In genomic region chr11:126500981-126501380, GRCh38 we compare ENCODE assay signal across 19 cellular contexts.
DNase-seq lines count a peak whose midpoint lies in the region; ATAC-seq and TF ChIP-seq lines count a peak whose summit lies in the region.
"Had no signal": no experiment of that assay in that cellular context is flagged by ENCODE, and none has a peak within 500 bp of the region (broad histone marks: within the 10 kb centered on the region; RNA-seq: fewer than 3 reads in every experiment).

No MANE protein-coding gene starts in this region.

- no peak for ATAC-seq in GM19463 (IDR thresholded peaks at IDR 0.05; ENCODE audit: unreplicated experiment)
- ATAC-seq: A549, HepG2 had no signal

- H3K14ac ChIP-seq in neuronal stem cell (ENCODE audit: low read length): no peak overlapping the region

- WGBS in mesendoderm (ENCODE audit: extremely low coverage, insufficient coverage, low lambda C conversion rate): no CpG with 5 or more reads among the region's 10 CpGs
- WGBS in neuronal stem cell (ENCODE audit: extremely low coverage in 2 of 2, insufficient read length in 2 of 2, insufficient replicate concordance in 1 of 2), 2 donors: no CpG with 5 or more reads among the region's 10 CpGs
- 64 to 69% (median 68%) methylated on average over 9 to 10 of the region's 10 CpGs for WGBS in adrenal gland, 4 donors

- intact Hi-C loops in CD14-positive monocyte (cut with micrococcal nuclease): no loop called here
- intact Hi-C loops in adrenal gland (cut with DNase I): no loop called here

- H3K4me3 ChIP-seq in mesendoderm (ENCODE audit: low read length) (no peak overlapping the region), neuronal stem cell (ENCODE audit: low read length in 2 of 2) (no peak overlapping the region), adrenal gland (no peak overlapping the region), brain microvascular endothelial cell (ENCODE audit: low read depth, low read length) (no peak overlapping the region)
- H3K4me3 ChIP-seq: A549 had no signal

- no peak overlapping the region for H3K4me3 Mint-ChIP-seq in CD14-positive monocyte
- H3K4me3 Mint-ChIP-seq: CD4-positive, alpha-beta memory T cell; IgD-negative memory B cell had no signal

- H3K79me1 ChIP-seq in mesendoderm (ENCODE audit: low read length) (no peaks in the 10 kb centered on the region), neuronal stem cell (ENCODE audit: low read depth, low read length) (no peaks in the 10 kb centered on the region)

- no peak for TF ChIP-seq CTCF in CD14-positive monocyte (IDR thresholded peaks at IDR 0.05)
- no peak for TF ChIP-seq CTCF in adrenal gland (IDR thresholded peaks at IDR 0.05)
- no peak for TF ChIP-seq CTCF in brain microvascular endothelial cell (IDR thresholded peaks at IDR 0.05; ENCODE audit: low read depth, low read length, missing control alignments)

- no peak overlapping the region for H3K4me2 ChIP-seq in mesendoderm (ENCODE audit: low read length)
- H3K4me2 ChIP-seq in neuronal stem cell (ENCODE audit: insufficient read depth, low read length, poor library complexity, severe bottlenecking): no peak overlapping the region
- H3K4me2 ChIP-seq: A549 had no signal

- peaks cover 9 to 18% (median 13%) of the 10 kb centered on the region in 3 donors for H3K27me3 Mint-ChIP-seq in CD14-positive monocyte (ENCODE audit: low read depth in 3 of 3)

- H2BK120ac ChIP-seq in mesendoderm (ENCODE audit: low read depth, low read length) (no peak overlapping the region), neuronal stem cell (ENCODE audit: low read depth, low read length) (peak overlapping the region; percentile 82)

- H3K9ac ChIP-seq in mesendoderm (ENCODE audit: low read length): no peak overlapping the region
- no peak overlapping the region for H3K9ac ChIP-seq in neuronal stem cell (ENCODE audit: low read depth, low read length, poor library complexity)

- H3K79me2 ChIP-seq in mesendoderm (ENCODE audit: control insufficient read depth, insufficient read depth, low read length): no peaks in the 10 kb centered on the region

- H3K36me3 ChIP-seq in mesendoderm (ENCODE audit: control insufficient read depth, insufficient read depth, low read length) (no peaks in the 10 kb centered on the region), neuronal stem cell (replicated peaks in 1 of 2; ENCODE audit: control insufficient read depth in 2 of 2, insufficient read depth in 2 of 2, low read length in 2 of 2) (no peaks in the 10 kb centered on the region), adrenal gland (replicated peaks in 1 of 2) (no peaks in the 10 kb centered on the region), brain microvascular endothelial cell (replicated peaks) (no peaks in the 10 kb centered on the region)

- H2BK15ac ChIP-seq in mesendoderm (replicated peaks; ENCODE audit: low read depth): no peak overlapping the region
- peak overlapping the region; percentile 32 for H2BK15ac ChIP-seq in neuronal stem cell (ENCODE audit: low read length)

- in situ Hi-C loops in brain microvascular endothelial cell (cut with HindIII; ENCODE audit: low pct_ligation_motif_present, low sequenced_read_pairs): no loop called here

- no peaks in the 10 kb centered on the region for H3K36me3 Mint-ChIP-seq in CD14-positive monocyte
- H3K36me3 Mint-ChIP-seq: CD4-positive, alpha-beta memory T cell; IgD-negative memory B cell had no signal

- H3K4me1 Mint-ChIP-seq in CD14-positive monocyte: peaks cover 5% of the 10 kb centered on the region

- no peaks in the 10 kb centered on the region for H3K9me3 ChIP-seq in neuronal stem cell (replicated peaks in 1 of 2; ENCODE audit: control insufficient read depth in 2 of 2, insufficient read depth in 1 of 2, low read depth in 1 of 2, low read length in 2 of 2)
- peaks cover 0 to 5% (median 3%) of the 10 kb centered on the region in 3 donors for H3K9me3 ChIP-seq in adrenal gland (replicated peaks in 1 of 3)

- peak; percentile 24 for DNase-seq in activated effector memory CD4-positive, alpha-beta T cell treated with anti-CD3 and anti-CD28 coated beads, Interleukin-2, amount 50 U/mL, for 16 hours
- no peak for DNase-seq in activated effector memory CD4-positive, alpha-beta T cell treated with Interleukin-2 at 50 U/mL for 16 hours
- DNase-seq in CD14-positive monocyte (ENCODE audit: low spot score) (peak; percentile 44), mesendoderm (no peak), neuronal stem cell (ENCODE audit: low spot score) (no peak), adrenal gland (no peak), brain microvascular endothelial cell (no peak)
- DNase-seq: AML-193; CD4-positive, alpha-beta memory T cell; DMS153; DMS79; GDM1; HCEC 1CT had no signal

- H3K27me3 ChIP-seq in mesendoderm (ENCODE audit: insufficient read depth, low read length, poor library complexity) (no peaks in the 10 kb centered on the region), neuronal stem cell (ENCODE audit: control insufficient read depth in 3 of 3, insufficient read depth in 3 of 3, low read depth in 1 of 3, low read length in 3 of 3) (peaks cover 0 to 21% (median 0%) of the 10 kb centered on the region in 3 experiments), adrenal gland (peaks cover 4% of the 10 kb centered on the region), brain microvascular endothelial cell (replicated peaks) (peaks cover 3% of the 10 kb centered on the region)

- peak overlapping the region; percentile 78 for H2AK5ac ChIP-seq in mesendoderm (ENCODE audit: low read length)
- peak overlapping the region; percentile 49 for H2AK5ac ChIP-seq in neuronal stem cell (ENCODE audit: low read depth, low read length)

- no peak overlapping the region for H4K5ac ChIP-seq in mesendoderm (ENCODE audit: low read length)

- peak overlapping the region; percentile 12 for H3K18ac ChIP-seq in mesendoderm (ENCODE audit: low read length)
- H3K18ac ChIP-seq in neuronal stem cell (ENCODE audit: low read length): peak overlapping the region; percentile 56

- peak overlapping the region; percentile 37 for H3K23ac ChIP-seq in mesendoderm (ENCODE audit: low read length)
- H3K23ac ChIP-seq in neuronal stem cell (ENCODE audit: low read depth, low read length, poor library complexity): no peak overlapping the region

- peak overlapping the region; percentile 62 for H2BK5ac ChIP-seq in mesendoderm (ENCODE audit: low read length)
- H2BK5ac ChIP-seq in neuronal stem cell (ENCODE audit: low read length): no peak overlapping the region

- no peak overlapping the region for H4K91ac ChIP-seq in neuronal stem cell (ENCODE audit: low read depth, low read length, poor library complexity)

- peaks cover 0 to 9% (median 7%) of the 10 kb centered on the region in 7 donors for H3K9me3 Mint-ChIP-seq in CD14-positive monocyte

- TF ChIP-seq POLR2A in adrenal gland (IDR thresholded peaks at IDR 0.05): no peak

- peak overlapping the region; percentile 23 for H2BK12ac ChIP-seq in neuronal stem cell (ENCODE audit: low read length)

- no peak overlapping the region for H4K8ac ChIP-seq in mesendoderm (ENCODE audit: low read depth, low read length)
- no peak overlapping the region for H4K8ac ChIP-seq in neuronal stem cell (ENCODE audit: low read depth, low read length)

- H3K27ac Mint-ChIP-seq in CD14-positive monocyte: no peak overlapping the region
- H3K27ac Mint-ChIP-seq: CD4-positive, alpha-beta memory T cell; IgD-negative memory B cell had no signal

- H3K4me1 ChIP-seq in mesendoderm (ENCODE audit: control insufficient read depth, low read depth, low read length): peaks cover 17% of the 10 kb centered on the region
- H3K4me1 ChIP-seq in neuronal stem cell (ENCODE audit: control insufficient read depth in 2 of 2, insufficient read depth in 1 of 2, low read depth in 1 of 2, low read length in 2 of 2): peaks cover 0 to 9% of the 10 kb centered on the region in 2 donors
- no peaks in the 10 kb centered on the region for H3K4me1 ChIP-seq in adrenal gland (replicated peaks in 1 of 2)
- H3K4me1 ChIP-seq: A549 had no signal

- peak overlapping the region; percentile 35 for H3K56ac ChIP-seq in mesendoderm (ENCODE audit: low read length)

- H3K4ac ChIP-seq in mesendoderm (ENCODE audit: low read depth, low read length) (no peak overlapping the region), neuronal stem cell (ENCODE audit: low read length) (no peak overlapping the region)

- H2AFZ ChIP-seq in neuronal stem cell (ENCODE audit: low read length): no peak overlapping the region

- H3K27ac ChIP-seq in mesendoderm (ENCODE audit: low read depth, low read length) (no peak overlapping the region), neuronal stem cell (replicated peaks; ENCODE audit: low read length) (no peak overlapping the region), adrenal gland (no peak overlapping the region), brain microvascular endothelial cell (no peak overlapping the region)
- H3K27ac ChIP-seq: 22Rv1, A549, C4-2B had no signal

Comparison
In these comparisons a context has a peak if more than half of its experiments do, and no peak if none do; other contexts are left out.
1. DNase-seq: peak in activated effector memory CD4-positive, alpha-beta T cell treated with anti-CD3 and anti-CD28 coated beads, Interleukin-2, amount 50 U/mL, for 16 hours (single experiment) and CD14-positive monocyte (single experiment); none in activated effector memory CD4-positive, alpha-beta T cell treated with Interleukin-2 at 50 U/mL for 16 hours (single experiment), mesendoderm (single experiment), neuronal stem cell (single experiment), adrenal gland (0 of 7) and brain microvascular endothelial cell (single experiment).